15 cellular contexts compared by ENCODE assay signal in the genomic region with DNA sequence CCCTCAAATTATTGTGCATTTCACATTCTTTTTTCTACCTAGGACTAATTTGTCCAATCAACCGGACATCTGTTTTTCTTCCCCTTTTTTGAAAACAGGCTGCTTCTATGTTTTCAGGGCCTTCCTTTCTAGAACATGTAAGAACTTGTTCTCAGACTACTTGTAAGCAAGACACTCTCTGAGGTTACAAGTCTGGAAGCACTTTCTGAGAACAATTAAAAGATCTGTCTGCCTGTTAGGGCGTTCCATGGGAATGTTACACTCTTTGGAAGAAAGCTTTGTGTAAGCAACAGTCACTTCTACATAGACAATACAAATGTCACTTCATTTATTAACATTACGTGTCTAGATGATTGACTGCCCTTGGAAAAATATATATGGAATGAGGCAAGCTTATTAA. TPM values are rescaled to one million over a fixed set of nuclear protein-coding genes. Genes with fewer than 3 reads are reported as not detected.
DNase-seq lines count a peak whose midpoint lies in the region; TF ChIP-seq lines count a peak whose summit lies in the region.
"Had no signal": no experiment of that assay in that cellular context is flagged by ENCODE, and none has a peak within 500 bp of the region (broad histone marks: within the 10 kb centered on the region; RNA-seq: fewer than 3 reads in every experiment).

No MANE protein-coding gene starts in this region.

- H3K9me2 ChIP-seq in GM23248 (ENCODE audit: insufficient read depth): no peaks in the 10 kb centered on the region

- H3K27me3 ChIP-seq in GM23248 (replicated peaks; ENCODE audit: insufficient read depth) (no peaks in the 10 kb centered on the region), endodermal cell (ENCODE audit: control insufficient read depth, insufficient read depth, low read length, poor library complexity, severe bottlenecking) (no peaks in the 10 kb centered on the region)

- H3K4me1 ChIP-seq in GM23248 (ENCODE audit: insufficient read depth): peaks cover 10% of the 10 kb centered on the region
- no peaks in the 10 kb centered on the region for H3K4me1 ChIP-seq in endodermal cell (ENCODE audit: control insufficient read depth, insufficient read depth, low read length)
- H3K4me1 ChIP-seq: psoas muscle had no signal

- no peak overlapping the region for H3K9ac ChIP-seq in GM23248
- H3K9ac ChIP-seq in endodermal cell (ENCODE audit: extremely low read depth, low read length, poor library complexity, severe bottlenecking): no peak overlapping the region

- H3K4me2 ChIP-seq in GM23248 (ENCODE audit: unreplicated experiment): no peak overlapping the region

- no peaks in the 10 kb centered on the region for H4K20me1 ChIP-seq in GM23248 (ENCODE audit: insufficient read depth)

- H3F3A ChIP-seq in GM23248 (ENCODE audit: insufficient read depth): peaks cover 11% of the 10 kb centered on the region

- peaks cover 14% of the 10 kb centered on the region for H3K4me1 Mint-ChIP-seq in endodermal cell
- peaks cover 8% of the 10 kb centered on the region for H3K4me1 Mint-ChIP-seq in neural crest cell

- peak overlapping the region; percentile 8 for H3K27ac Mint-ChIP-seq in endodermal cell
- H3K27ac Mint-ChIP-seq in neural crest cell (ENCODE audit: unreplicated experiment): peak overlapping the region; percentile 2
- H3K27ac Mint-ChIP-seq: memory B cell had no signal

- TF ChIP-seq CTCF in endodermal cell (conservative IDR thresholded peaks at IDR 0.05) (no peak), neural crest cell (conservative IDR thresholded peaks at IDR 0.05) (no peak)

- H3K4me3 Mint-ChIP-seq in endodermal cell: no peak overlapping the region
- no peak overlapping the region for H3K4me3 Mint-ChIP-seq in neural crest cell
- H3K4me3 Mint-ChIP-seq: memory B cell had no signal

- no peak overlapping the region for H3K4me3 ChIP-seq in GM23248
- H3K4me3 ChIP-seq in endodermal cell (ENCODE audit: low read length): no peak overlapping the region
- H3K4me3 ChIP-seq: psoas muscle had no signal

- DNase-seq in GM23248: no peak
- DNase-seq in NOMO-1 (lab: John Stamatoyannopoulos, UW; ENCODE audit: unreplicated experiment in 2 of 2): peak; percentile 31 to 73
- no peak for DNase-seq in endodermal cell
- no peak for DNase-seq in neural crest cell (ENCODE audit: low read depth, low spot score)
- DNase-seq in A172 (ENCODE audit: low spot score): no peak
- DNase-seq in mesenteric fat pad (ENCODE audit: low spot score): no peak
- DNase-seq in NCI-H226: no peak
- no peak for DNase-seq in NCI-H2081 (lab: John Stamatoyannopoulos, UW)
- DNase-seq: activated CD4-positive, CD25-positive, alpha-beta regulatory T cell; amniotic stem cell; psoas muscle; Right ventricle myocardium superior; stimulated activated naive CD4-positive, alpha-beta T cell had no signal

- no peaks in the 10 kb centered on the region for H3K9me3 ChIP-seq in GM23248 (ENCODE audit: low read depth)
- H3K9me3 ChIP-seq in endodermal cell (ENCODE audit: control insufficient read depth, low read length): no peaks in the 10 kb centered on the region
- H3K9me3 ChIP-seq: psoas muscle had no signal

- in situ Hi-C loops in GM23248 (cut with MboI): no loop called here

- H3K27ac ChIP-seq in GM23248: no peak overlapping the region
- peak overlapping the region; percentile 75 for H3K27ac ChIP-seq in endodermal cell (ENCODE audit: low read depth, low read length)
- H3K27ac ChIP-seq: psoas muscle had no signal

- H3K36me3 Mint-ChIP-seq in endodermal cell (ENCODE audit: low read depth) (no peaks in the 10 kb centered on the region), neural crest cell (ENCODE audit: low read depth) (no peaks in the 10 kb centered on the region)
- H3K36me3 Mint-ChIP-seq: memory B cell had no signal

- peak overlapping the region; percentile 56 for H2AFZ ChIP-seq in GM23248

- no peaks in the 10 kb centered on the region for H3K36me3 ChIP-seq in GM23248 (ENCODE audit: low read depth)
- no peaks in the 10 kb centered on the region for H3K36me3 ChIP-seq in endodermal cell (ENCODE audit: control insufficient read depth, insufficient read depth, low read length)

- H3K27me3 Mint-ChIP-seq in endodermal cell (ENCODE audit: insufficient read depth) (no peaks in the 10 kb centered on the region), neural crest cell (ENCODE audit: low read depth) (no peaks in the 10 kb centered on the region)

- H3K9me3 Mint-ChIP-seq in endodermal cell: no peaks in the 10 kb centered on the region
- peaks cover 2% of the 10 kb centered on the region for H3K9me3 Mint-ChIP-seq in neural crest cell
- H3K9me3 Mint-ChIP-seq: memory B cell had no signal

- H3K79me2 ChIP-seq in GM23248 (ENCODE audit: insufficient read depth): no peaks in the 10 kb centered on the region

- 48 to 58% methylated on average over 3 of the region's 3 CpGs for WGBS in GM23248 (ENCODE audit: low coverage in 1 of 2, low lambda C conversion rate in 2 of 2, missing lambda C conversion rate in 2 of 2), 2 experiments
- WGBS in endodermal cell (ENCODE audit: insufficient coverage in 1 of 2, insufficient read length in 1 of 2), 2 experiments: 80 to 82% methylated on average over 1 to 2 of the region's 3 CpGs

RNA-seq across cellular contexts. Expression of a gene that starts 50.9 kb away (rescaled TPM):
- total RNA-seq in GM23248 (2014; rRNA removed; shearing (Covaris generic)): 4.1 and 12.3 TPM in 2 replicates
- polyA plus RNA-seq in GM23248 (2016; fragmentation: Nextera tagmentation; extraction: Ambion mirVana): 5.4 and 8.0 TPM in 2 replicates
- not detected for total RNA-seq in endodermal cell
- not detected for polyA plus RNA-seq in endodermal cell (2013, experiment 1 of 2)
- polyA plus RNA-seq in endodermal cell (2013, experiment 2 of 2): not detected
- total RNA-seq in neural crest cell: not detected in 2 replicates
- total RNA-seq in A172 (2014; rRNA removed; shearing (Covaris generic)): 1.7 and 2.4 TPM in 2 replicates
- total RNA-seq in mesenteric fat pad: not detected
- total RNA-seq: NCI-H460 had no signal

Comparison
In these comparisons a context has a peak if more than half of its experiments do, and no peak if none do; other contexts are left out.
1. DNase-seq: peak in NOMO-1 (2 of 2); none in GM23248 (single experiment), endodermal cell (single experiment), neural crest cell (single experiment), A172 (single experiment), mesenteric fat pad (single experiment), NCI-H226 (single experiment) and NCI-H2081 (0 of 2).